ENCODE assay signal across 8 cellular contexts in genomic region chr12:51048601-51049369, GRCh38. TPM values are rescaled to one million over a fixed set of nuclear protein-coding genes. Genes with fewer than 3 reads are reported as not detected.
A peak's percentile ranks its signal among the peaks of the same experiment; 100 is the strongest.
DNase-seq lines count a peak whose midpoint lies in the region; ATAC-seq and TF ChIP-seq lines count a peak whose summit lies in the region.

No MANE protein-coding gene starts in this region.

- H3K27ac ChIP-seq in foreskin keratinocyte (peak overlapping the region; percentile 71), gastrocnemius medialis (peak overlapping the region; percentile 88 to 99 (median 98))

- POLR2A ChIA-PET in activated CD4-positive, alpha-beta T cell treated with anti-CD3 and anti-CD28 coated beads for 36 hours (lab: Charles Lee), result interaction anchor here (0.7 kb wide), 2 partner anchors 22 to 24 kb away, joined by 3 to 4 read pairs; no protein-coding TSS in a partner anchor

- intact Hi-C loops in activated CD4-positive, alpha-beta T cell treated with anti-CD3 and anti-CD28 coated beads for 36 hours (cut with DNase I, micrococcal nuclease), result loop anchor here (1.0 to 5.0 kb wide), 8 partner anchors 23 to 293 kb away; partner anchors contain the start of genes CSRNP2 (in 2 of the 2) and DAZAP2 (in 2 of the 2)
- intact Hi-C loops in gastrocnemius medialis (cut with DNase I; ENCODE audit: low total_unique reads), result loop anchor here (1.0 to 2.0 kb wide), 3 partner anchors 22 to 190 kb away; partner anchors contain the start of genes CSRNP2, DAZAP2 and SLC11A2

- H3K36me3 ChIP-seq in gastrocnemius medialis, result peaks cover 0 to 35% of the 10 kb centered on the region in 2 donors

- H3K27me3 ChIP-seq in foreskin keratinocyte (no peaks in the 10 kb centered on the region), gastrocnemius medialis (no peaks in the 10 kb centered on the region)

- TF ChIP-seq CTCF in WI38 (IDR thresholded peaks at IDR 0.05; ENCODE audit: low read depth, low read length), result no peak
- no peak for TF ChIP-seq CTCF in foreskin keratinocyte (conservative IDR thresholded peaks at IDR 0.05)
- TF ChIP-seq CTCF in gastrocnemius medialis (IDR thresholded peaks at IDR 0.05 in 4 of 5, conservative IDR thresholded peaks at IDR 0.05 in 1 of 5), result no peak

- H3K4me1 ChIP-seq in foreskin keratinocyte, result peaks cover 11% of the 10 kb centered on the region
- H3K4me1 ChIP-seq in gastrocnemius medialis, result peaks cover 22 to 30% of the 10 kb centered on the region in 2 donors

- no peaks in the 10 kb centered on the region for H3K9me3 ChIP-seq in gastrocnemius medialis

- in situ Hi-C loops in gastrocnemius medialis (cut with MboI; ENCODE audit: low sequenced_read_pairs in 4 of 4), result loop anchor here in 2 of 4 donors (10.0 kb wide), 1 partner anchor 296 kb away; the partner anchor contains the start of gene CELA1 (in 2 of the 2)

- CTCF ChIA-PET in activated CD4-positive, alpha-beta T cell treated with anti-CD3 and anti-CD28 coated beads for 36 hours (lab: Charles Lee), result interaction anchor here (0.6 to 1.6 kb wide), 7 partner anchors 8 to 302 kb away, joined by 3 to 5 read pairs (median 3); no protein-coding TSS in a partner anchor

- H3K27ac Mint-ChIP-seq in activated CD4-positive, alpha-beta T cell treated with anti-CD3 and anti-CD28 coated beads for 36 hours, result peak overlapping the region; percentile 92

- H3K36me3 Mint-ChIP-seq in activated CD4-positive, alpha-beta T cell treated with anti-CD3 and anti-CD28 coated beads for 36 hours (ENCODE audit: low read depth), result peaks cover 27% of the 10 kb centered on the region

- TF ChIP-seq POLR2A in gastrocnemius medialis (IDR thresholded peaks at IDR 0.05), result no peak

- H3K4me1 Mint-ChIP-seq in activated CD4-positive, alpha-beta T cell treated with anti-CD3 and anti-CD28 coated beads for 36 hours, result peaks cover 23% of the 10 kb centered on the region

- H3K4me3 Mint-ChIP-seq in activated CD4-positive, alpha-beta T cell treated with anti-CD3 and anti-CD28 coated beads for 36 hours, result peak overlapping the region; percentile 92

- no peak for DNase-seq in activated CD4-positive, alpha-beta T cell treated with anti-CD3 and anti-CD28 coated beads for 36 hours
- DNase-seq in activated CD4-positive, alpha-beta T cell treated with anti-CD3 and anti-CD28 coated beads for 48 hours, result no peak
- peak in 1 of 2 donors; percentile 6 for DNase-seq in foreskin keratinocyte
- no peak for DNase-seq in gastrocnemius medialis
- no peak for DNase-seq in MV-4-11 (lab: John Stamatoyannopoulos, UW)
- no peak for DNase-seq in NCI-H446 (lab: John Stamatoyannopoulos, UW)
- DNase-seq in central memory CD4-positive, alpha-beta T cell, result no peak

- H3K27me3 Mint-ChIP-seq in activated CD4-positive, alpha-beta T cell treated with anti-CD3 and anti-CD28 coated beads for 36 hours, result no peaks in the 10 kb centered on the region

- H3K9me3 Mint-ChIP-seq in activated CD4-positive, alpha-beta T cell treated with anti-CD3 and anti-CD28 coated beads for 36 hours (ENCODE audit: low read depth), result no peaks in the 10 kb centered on the region

- ATAC-seq in activated CD4-positive, alpha-beta T cell treated with anti-CD3 and anti-CD28 coated beads for 36 hours, result no peak
- ATAC-seq in foreskin keratinocyte, result no peak
- peak in 1 of 2 donors; percentile 9 for ATAC-seq in gastrocnemius medialis

- peak overlapping the region; percentile 92 for H3K4me3 ChIP-seq in WI38 (ENCODE audit: low read depth, low read length)
- peak overlapping the region; percentile 79 to 95 (median 81) for H3K4me3 ChIP-seq in gastrocnemius medialis

RNA-seq across cellular contexts. Expression of gene LETMD1, which starts 0.7 kb away (rescaled TPM):
- total RNA-seq in activated CD4-positive, alpha-beta T cell treated with anti-CD3 and anti-CD28 coated beads for 36 hours, result 10 to 100 TPM; 69.6 to 79.6 TPM
- total RNA-seq in foreskin keratinocyte (21.8 and 23.3 TPM in 2 replicates), gastrocnemius medialis (10 to 100 TPM; 22.5 to 42.4 (median 29.8) TPM)
- polyA plus RNA-seq in foreskin keratinocyte, result 18.0 and 18.5 TPM in 2 replicates

RNA-seq across cellular contexts. Expression of gene SLC11A2, which starts 22.6 kb away (rescaled TPM):
- total RNA-seq in activated CD4-positive, alpha-beta T cell treated with anti-CD3 and anti-CD28 coated beads for 36 hours, result 10 to 100 TPM; 31.0 to 32.9 TPM
- 22.9 and 25.3 TPM in 2 replicates for total RNA-seq in foreskin keratinocyte
- polyA plus RNA-seq in foreskin keratinocyte, result 9.4 and 10.3 TPM in 2 replicates
- total RNA-seq in gastrocnemius medialis, result 10 to 100 TPM; 24.0 to 65.4 (median 47.0) TPM

RNA-seq across cellular contexts. Expression of gene CSRNP2, which starts 34.6 kb away (rescaled TPM):
- 10 to 100 TPM; 12.8 to 13.6 TPM for total RNA-seq in activated CD4-positive, alpha-beta T cell treated with anti-CD3 and anti-CD28 coated beads for 36 hours
- 13.8 and 15.6 TPM in 2 replicates for total RNA-seq in foreskin keratinocyte
- polyA plus RNA-seq in foreskin keratinocyte, result 6.4 and 7.0 TPM in 2 replicates
- total RNA-seq in gastrocnemius medialis, result 10 to 100 TPM; 17.3 to 29.5 (median 22.0) TPM
